Comparison of ENCODE assay signal across 26 cellular contexts in genomic region chr10:88544140-88544870, GRCh38. TPM values are rescaled to one million over a fixed set of nuclear protein-coding genes. Genes with fewer than 3 reads are reported as not detected.
DNase-seq lines count a peak whose midpoint lies in the region; ATAC-seq, FAIRE-seq and TF ChIP-seq lines count a peak whose summit lies in the region.
"Had no signal": no experiment of that assay in that cellular context is flagged by ENCODE, and none has a peak within 500 bp of the region (broad histone marks: within the 10 kb centered on the region; RNA-seq: fewer than 3 reads in every experiment).

No MANE protein-coding gene starts in this region.

- H3K4me3 Mint-ChIP-seq in astrocyte (ENCODE audit: unreplicated experiment) = no peak overlapping the region
- H3K4me3 Mint-ChIP-seq: neural progenitor cell had no signal

- H2AFZ ChIP-seq in astrocyte (ENCODE audit: low read depth, low read length) = no peak overlapping the region
- H2AFZ ChIP-seq: hepatocyte, neural progenitor cell had no signal

- H3K4me3 ChIP-seq in GM06990 (replicated peaks; ENCODE audit: low read depth, low read length) (no peak overlapping the region), astrocyte (ENCODE audit: insufficient read depth, low read depth, low read length) (no peak overlapping the region)
- H3K4me3 ChIP-seq: hepatocyte, neural progenitor cell, sigmoid colon, SJSA1 had no signal

- H3K27ac ChIP-seq in astrocyte (ENCODE audit: low read depth, low read length) = no peak overlapping the region
- H3K27ac ChIP-seq: hepatocyte, neural progenitor cell, sigmoid colon, SJSA1 had no signal

- H3K4me2 ChIP-seq in astrocyte (ENCODE audit: low read length) = no peak overlapping the region
- H3K4me2 ChIP-seq: hepatocyte, neural progenitor cell had no signal

- no peaks in the 10 kb centered on the region for H3K36me3 Mint-ChIP-seq in astrocyte (ENCODE audit: low read depth, unreplicated experiment)
- H3K36me3 Mint-ChIP-seq: neural progenitor cell had no signal

- H3K36me3 ChIP-seq in GM06990 (ENCODE audit: control insufficient read depth, insufficient read depth, low read length) (no peaks in the 10 kb centered on the region), astrocyte (ENCODE audit: insufficient read depth, low read length) (no peaks in the 10 kb centered on the region)
- H3K36me3 ChIP-seq: neural progenitor cell, sigmoid colon, SJSA1 had no signal

- TF ChIP-seq CTCF in GM06990 (IDR thresholded peaks at IDR 0.05; ENCODE audit: insufficient read depth, low read length, poor library complexity, severe bottlenecking) (no peak), astrocyte (IDR thresholded peaks at IDR 0.05; ENCODE audit: insufficient read depth, low read depth, low read length) (no peak)

- H3K27me3 Mint-ChIP-seq in astrocyte (ENCODE audit: low read depth, unreplicated experiment) = no peaks in the 10 kb centered on the region

- H3K79me2 ChIP-seq in astrocyte (ENCODE audit: insufficient read depth, low read length) = no peaks in the 10 kb centered on the region
- H3K79me2 ChIP-seq: hepatocyte had no signal

- no peaks in the 10 kb centered on the region for H3K27me3 ChIP-seq in GM06990 (replicated peaks; ENCODE audit: control insufficient read depth, insufficient read depth, low read length)
- H3K27me3 ChIP-seq in astrocyte (ENCODE audit: insufficient read depth, low read length) = no peaks in the 10 kb centered on the region
- H3K27me3 ChIP-seq: hepatocyte, neural progenitor cell, sigmoid colon had no signal

- no peaks in the 10 kb centered on the region for H4K20me1 ChIP-seq in astrocyte (ENCODE audit: insufficient read depth, low read length)

- peak overlapping the region; percentile 83 for H3K27ac Mint-ChIP-seq in astrocyte (ENCODE audit: unreplicated experiment)
- H3K27ac Mint-ChIP-seq: neural progenitor cell had no signal

- no peaks in the 10 kb centered on the region for H3K9me3 Mint-ChIP-seq in astrocyte (ENCODE audit: unreplicated experiment)
- H3K9me3 Mint-ChIP-seq: neural progenitor cell had no signal

- peak; percentile 60 for ATAC-seq in GM18907 (IDR thresholded peaks at IDR 0.05; ENCODE audit: unreplicated experiment)
- peak; percentile 64 for ATAC-seq in HG03565 (IDR thresholded peaks at IDR 0.05; ENCODE audit: unreplicated experiment)
- no peak for ATAC-seq in GM18505 (IDR thresholded peaks at IDR 0.05; ENCODE audit: unreplicated experiment)
- ATAC-seq in GM19455 (IDR thresholded peaks at IDR 0.05; ENCODE audit: unreplicated experiment) = no peak
- ATAC-seq: PC-3 had no signal

- peak; percentile 18 for DNase-seq in GM06990 (ENCODE audit: extremely low read depth, insufficient read length)
- DNase-seq in astrocyte (ENCODE audit: low read depth) = no peak
- no peak for DNase-seq in NCI-H1417 (lab: John Stamatoyannopoulos, UW)
- no peak for DNase-seq in NCI-H2081 treated with DMSO at 0.1 percent for 48 hours (lab: John Stamatoyannopoulos, UW)
- DNase-seq: ACHN; activated CD4-positive, alpha-beta T cell treated with anti-CD3 and anti-CD28 coated beads, Interleukin-2, amount 50 U/mL, for 48 hours; amygdala; C1 segment of cervical spinal cord; caudate nucleus; foreskin melanocyte; NCI-H1417 treated with DMSO at 0.1 percent for 48 hours; NCI-H2171; PC-3; sigmoid colon had no signal

- H3K4me1 ChIP-seq in astrocyte (ENCODE audit: insufficient read depth, low read length) = no peaks in the 10 kb centered on the region
- H3K4me1 ChIP-seq: sigmoid colon, SJSA1 had no signal

- TF ChIP-seq POLR2A in GM18505 (IDR thresholded peaks at IDR 0.05; ENCODE audit: borderline replicate concordance, extremely low read depth, insufficient read depth, insufficient read length) = no peak

- no peaks in the 10 kb centered on the region for H3K9me3 ChIP-seq in astrocyte (ENCODE audit: insufficient read depth, low read depth, low read length)
- H3K9me3 ChIP-seq: sigmoid colon, SJSA1 had no signal

- peak; percentile 60 for FAIRE-seq in astrocyte (lab: Jason Lieb, UNC)

- no peak overlapping the region for H3K9ac ChIP-seq in astrocyte (ENCODE audit: low read length)
- H3K9ac ChIP-seq: neural progenitor cell had no signal

- peaks cover 36% of the 10 kb centered on the region for H3K4me1 Mint-ChIP-seq in astrocyte (ENCODE audit: low read depth, unreplicated experiment)

RNA-seq across cellular contexts. Expression of gene RNLS, which starts 38.8 kb away (rescaled TPM):
- total RNA-seq in astrocyte = 6.9 and 9.2 TPM in 2 replicates
- total RNA-seq: LHCN-M2, PC-3, SJSA1 had no signal

RNA-seq across cellular contexts. Expression of gene LIPJ, which starts 42.3 kb away (rescaled TPM):
- total RNA-seq in astrocyte = not detected in 2 replicates
- total RNA-seq: dermis microvascular lymphatic vessel endothelial cell; epithelial cell of proximal tubule; LHCN-M2; mucosa of gallbladder; PC-3; SJSA1; T-helper 1 cell treated with Interleukin-12 subunit alpha and Interleukin-12 subunit beta and Interleukin-4 antibody, amounts not matched to agents 30 ng/mL and 1 ng/mL, for 36 hours had no signal

Comparison
In these comparisons a context has a peak if more than half of its experiments do, and no peak if none do; other contexts are left out.
1. ATAC-seq: peak in GM18907 (single experiment) and HG03565 (single experiment); none in GM18505 (single experiment) and GM19455 (single experiment).